ENCODE assay signal across 1 cellular context in genomic region chr11:45180888-45181594, GRCh38.
TF ChIP-seq lines count a peak whose summit lies in the region.

No MANE protein-coding gene starts in this region.

TF ChIP-seq in SK-N-SH, 30 proteins besides CTCF, POLR2A, EP300 and RAD21 (continued from another document):
- no peak for TF ChIP-seq CHD2 (IDR thresholded peaks at IDR 0.05; ENCODE audit: low read length, partially characterized antibody)
- peak; percentile 58 for TF ChIP-seq FOSL2 (IDR thresholded peaks at IDR 0.05; ENCODE audit: borderline replicate concordance, low read depth)
- TF ChIP-seq MEF2A (IDR thresholded peaks at IDR 0.05; ENCODE audit: borderline replicate concordance, low read depth), result no peak
- TF ChIP-seq TEAD4 (IDR thresholded peaks at IDR 0.05; ENCODE audit: borderline replicate concordance, insufficient read depth), result no peak
- TF ChIP-seq MXI1 (IDR thresholded peaks at IDR 0.05; ENCODE audit: low read depth, low read length), result no peak
- TF ChIP-seq USF1 (IDR thresholded peaks at IDR 0.05; ENCODE audit: borderline replicate concordance, low read depth), result no peak
